1 cellular context compared by ENCODE assay signal in the genomic region with DNA sequence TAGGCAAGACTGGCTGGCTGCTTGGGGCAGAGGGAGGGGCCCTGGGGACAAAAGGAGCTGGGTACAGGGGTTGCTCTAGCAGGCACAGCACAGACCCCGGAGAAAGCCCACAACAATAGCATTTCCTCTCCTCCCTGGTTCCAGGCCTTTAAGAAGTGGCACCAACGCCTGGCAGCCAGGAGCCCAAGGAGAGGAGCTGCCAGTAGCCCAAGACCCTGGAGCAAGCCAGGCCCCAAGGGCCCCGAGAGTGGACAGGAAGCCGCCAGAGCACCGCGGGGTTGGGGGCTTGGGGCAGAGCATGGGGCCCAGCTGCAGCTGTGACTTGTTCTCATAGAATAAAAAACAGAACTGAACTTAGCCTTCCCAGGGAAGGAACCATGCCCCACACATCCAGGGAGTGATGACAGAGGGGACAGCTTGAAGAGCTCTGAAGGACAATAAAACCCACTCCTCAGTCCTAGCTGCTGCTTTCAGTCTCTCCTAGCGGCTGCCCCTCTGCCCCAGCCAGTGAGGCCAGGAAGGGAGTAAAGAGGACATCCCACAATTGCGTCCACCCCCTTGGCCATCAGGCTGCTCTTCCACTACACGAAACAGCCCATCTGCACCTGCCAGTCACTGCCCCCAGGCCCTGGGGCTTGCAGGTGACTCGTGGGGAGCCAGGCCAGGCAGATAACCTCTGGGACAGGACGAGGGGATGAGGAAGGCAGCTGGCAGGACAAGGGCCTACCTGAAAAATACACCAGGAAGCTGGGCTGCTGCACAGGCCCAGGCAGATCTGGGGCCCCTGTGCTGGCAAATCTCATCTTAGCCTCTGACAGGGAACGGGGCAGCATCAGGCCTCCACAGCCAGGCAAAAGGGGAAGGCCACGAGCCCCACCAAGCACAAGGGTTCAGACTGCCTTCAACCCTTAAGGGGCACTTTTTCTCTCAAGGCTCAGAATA.
TF ChIP-seq lines count a peak whose summit lies in the region.

No MANE protein-coding gene starts in this region.

TF ChIP-seq in neural cell, 6 proteins besides CTCF, POLR2A, EP300 and RAD21:
- TF ChIP-seq POLR2AphosphoS5 (IDR thresholded peaks at IDR 0.05), result peak; percentile 6
- TF ChIP-seq EZH2 (IDR thresholded peaks at IDR 0.05; ENCODE audit: borderline replicate concordance, insufficient read depth, low read length, poor library complexity, severe bottlenecking), result no peak
- TF ChIP-seq, protein P1, sequence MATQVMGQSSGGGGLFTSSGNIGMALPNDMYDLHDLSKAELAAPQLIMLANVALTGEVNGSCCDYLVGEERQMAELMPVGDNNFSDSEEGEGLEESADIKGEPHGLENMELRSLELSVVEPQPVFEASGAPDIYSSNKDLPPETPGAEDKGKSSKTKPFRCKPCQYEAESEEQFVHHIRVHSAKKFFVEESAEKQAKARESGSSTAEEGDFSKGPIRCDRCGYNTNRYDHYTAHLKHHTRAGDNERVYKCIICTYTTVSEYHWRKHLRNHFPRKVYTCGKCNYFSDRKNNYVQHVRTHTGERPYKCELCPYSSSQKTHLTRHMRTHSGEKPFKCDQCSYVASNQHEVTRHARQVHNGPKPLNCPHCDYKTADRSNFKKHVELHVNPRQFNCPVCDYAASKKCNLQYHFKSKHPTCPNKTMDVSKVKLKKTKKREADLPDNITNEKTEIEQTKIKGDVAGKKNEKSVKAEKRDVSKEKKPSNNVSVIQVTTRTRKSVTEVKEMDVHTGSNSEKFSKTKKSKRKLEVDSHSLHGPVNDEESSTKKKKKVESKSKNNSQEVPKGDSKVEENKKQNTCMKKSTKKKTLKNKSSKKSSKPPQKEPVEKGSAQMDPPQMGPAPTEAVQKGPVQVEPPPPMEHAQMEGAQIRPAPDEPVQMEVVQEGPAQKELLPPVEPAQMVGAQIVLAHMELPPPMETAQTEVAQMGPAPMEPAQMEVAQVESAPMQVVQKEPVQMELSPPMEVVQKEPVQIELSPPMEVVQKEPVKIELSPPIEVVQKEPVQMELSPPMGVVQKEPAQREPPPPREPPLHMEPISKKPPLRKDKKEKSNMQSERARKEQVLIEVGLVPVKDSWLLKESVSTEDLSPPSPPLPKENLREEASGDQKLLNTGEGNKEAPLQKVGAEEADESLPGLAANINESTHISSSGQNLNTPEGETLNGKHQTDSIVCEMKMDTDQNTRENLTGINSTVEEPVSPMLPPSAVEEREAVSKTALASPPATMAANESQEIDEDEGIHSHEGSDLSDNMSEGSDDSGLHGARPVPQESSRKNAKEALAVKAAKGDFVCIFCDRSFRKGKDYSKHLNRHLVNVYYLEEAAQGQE (IDR thresholded peaks at IDR 0.05; ENCODE audit: borderline replicate concordance), result no peak
- no peak for TF ChIP-seq MXI1 (conservative IDR thresholded peaks at IDR 0.05; ENCODE audit: poor library complexity, severe bottlenecking)
TF ChIP-seq in neural cell: peak in this region for 1.
